In genomic region chr12:1629338-1630080, GRCh38 we compare ENCODE assay signal across 8 cellular contexts. TPM values are rescaled to one million over a fixed set of nuclear protein-coding genes. Genes with fewer than 3 reads are reported as not detected.
DNase-seq lines count a peak whose midpoint lies in the region; ATAC-seq, FAIRE-seq and TF ChIP-seq lines count a peak whose summit lies in the region.

No MANE protein-coding gene starts in this region.

- 0 out of 2 replicates have a peak overlapping the region, but pooled peaks have one; percentile 11 for H2BK12ac ChIP-seq in H1 (ENCODE audit: low read depth, low read length)

- peaks cover 64% of the 10 kb centered on the region for H3K27me3 Mint-ChIP-seq in nephron (ENCODE audit: low read depth)

- H3K27ac ChIP-seq in H1 (ENCODE audit: low read depth, low read length), result no peak overlapping the region

- no peaks in the 10 kb centered on the region for H3K9me3 ChIP-seq in H1 (ENCODE audit: insufficient read depth in 2 of 2, low read depth in 1 of 2, low read length in 1 of 2)

- no peak for ATAC-seq in HG02973 (IDR thresholded peaks at IDR 0.05; ENCODE audit: unreplicated experiment)

- peaks cover 34 to 75% (median 71%) of the 10 kb centered on the region in 4 experiments for H3K27me3 ChIP-seq in H1 (replicated peaks in 1 of 4; ENCODE audit: control insufficient read depth in 3 of 4, extremely low read depth in 1 of 4, insufficient read depth in 3 of 4, low read length in 3 of 4)

- H3K36me3 Mint-ChIP-seq in nephron (ENCODE audit: low read depth), result peaks cover 7% of the 10 kb centered on the region

- H3K9me3 Mint-ChIP-seq in nephron, result no peaks in the 10 kb centered on the region

- H3K36me3 ChIP-seq in H1 (ENCODE audit: control insufficient read depth in 2 of 4, insufficient read depth in 4 of 4, low read length in 3 of 4), result no peaks in the 10 kb centered on the region

- peaks cover 0 to 4% of the 10 kb centered on the region in 2 experiments for H4K20me1 ChIP-seq in H1 (replicated peaks in 1 of 2; ENCODE audit: control insufficient read depth in 1 of 2, insufficient read depth in 2 of 2, low read length in 2 of 2)

- H3K9ac ChIP-seq in H1 (replicated peaks in 1 of 4; ENCODE audit: extremely low read depth in 1 of 4, low read depth in 3 of 4, low read length in 3 of 4), result no peak overlapping the region

- no peak overlapping the region for H4K5ac ChIP-seq in H1 (ENCODE audit: insufficient read length, low read depth, low read length)

- H3K4me1 ChIP-seq in H1 (replicated peaks in 1 of 4; ENCODE audit: control insufficient read depth in 3 of 4, insufficient read depth in 4 of 4, low read length in 3 of 4), result peaks cover 8 to 32% (median 18%) of the 10 kb centered on the region in 4 experiments

- POLR2A ChIA-PET in H1 (lab: Charles Lee; ENCODE audit: partially characterized antibody), result interaction anchor here (1.3 to 1.7 kb wide), 3 partner anchors 26 to 39 kb away, joined by 3 to 5 read pairs (median 4); no protein-coding TSS in a partner anchor

- TF ChIP-seq RAD21 in H1 (IDR thresholded peaks at IDR 0.05 in 1 of 2, conservative IDR thresholded peaks at IDR 0.05 in 1 of 2; ENCODE audit: low read depth in 2 of 2, low read length in 2 of 2), result no peak

- H3K27ac Mint-ChIP-seq in nephron, result peak overlapping the region; percentile 15 to 64 (median 32)

- TF ChIP-seq CTCF in GM12875 (IDR thresholded peaks at IDR 0.05; ENCODE audit: borderline replicate concordance, insufficient read depth, low read depth, low read length) (peak; percentile 26; the same call in 1 of the 2 replicates), H1 (IDR thresholded peaks at IDR 0.05; ENCODE audit: control extremely low read depth in 1 of 3, insufficient read depth in 1 of 3, low read depth in 1 of 3, low read length in 3 of 3) (no peak), nephron (IDR thresholded peaks at IDR 0.05; ENCODE audit: unreplicated experiment in 3 of 3) (no peak)

- WGBS in H1 (ENCODE audit: extremely low coverage in 1 of 2, insufficient coverage in 1 of 2, insufficient read length in 1 of 2, insufficient replicate concordance in 2 of 2, low coverage in 1 of 2, low lambda C conversion rate in 2 of 2, missing lambda C conversion rate in 1 of 2), 2 experiments, result 3% methylated on average over 24 of the region's 30 CpGs; no CpG with 5 or more reads in 1 of the 2 experiments

- CTCF ChIA-PET in H1 (lab: Charles Lee; ENCODE audit: partially characterized antibody), result interaction anchor here (0.6 to 3.6 kb wide), 15 partner anchors 10 to 177 kb away, joined by 3 to 16 read pairs (median 3); no protein-coding TSS in a partner anchor

- H4K8ac ChIP-seq in H1 (ENCODE audit: extremely low read depth, insufficient read depth, low read length), result 0 out of 2 replicates have a peak overlapping the region, but pooled peaks have one; percentile 8

- no peak overlapping the region for H3K56ac ChIP-seq in H1 (replicated peaks; ENCODE audit: insufficient read length, low read depth, low read length)

- H3K4me1 Mint-ChIP-seq in nephron, result peaks cover 49% of the 10 kb centered on the region

- no peak for FAIRE-seq in H1 (lab: Jason Lieb, UNC)

- no peak overlapping the region; the same call in 1 of the 2 replicates for H3K18ac ChIP-seq in H1 (ENCODE audit: extremely low read depth, low read length)

- no peak overlapping the region for H3K4ac ChIP-seq in H1 (replicated peaks; ENCODE audit: insufficient read length, low read depth, low read length)

- H2BK120ac ChIP-seq in H1 (replicated peaks; ENCODE audit: low read depth, low read length), result no peak overlapping the region

- H3K4me3 ChIP-seq in GM12875 (ENCODE audit: low read depth, low read length) (peak overlapping the region; percentile 37), H1 (ENCODE audit: extremely low read depth in 1 of 4, insufficient read depth in 2 of 4, low read depth in 3 of 4, low read length in 4 of 4) (peak overlapping the region; percentile 20 to 65 (median 42))

- no peak overlapping the region for H2BK5ac ChIP-seq in H1 (ENCODE audit: low read depth, low read length)

- peaks cover 8% of the 10 kb centered on the region; the same call in 1 of the 2 replicates for H3K23me2 ChIP-seq in H1 (ENCODE audit: low read depth, low read length)

- H3K23ac ChIP-seq in H1 (ENCODE audit: insufficient read length), result no peak overlapping the region

- no peak overlapping the region; the same call in 1 of the 2 replicates for H2BK20ac ChIP-seq in H1 (ENCODE audit: low read length)

- H3K14ac ChIP-seq in H1 (ENCODE audit: insufficient read length), result no peak overlapping the region

- H2AFZ ChIP-seq in H1 (ENCODE audit: low read length), result no peak overlapping the region

- no peaks in the 10 kb centered on the region for H3K79me2 ChIP-seq in H1 (ENCODE audit: control insufficient read depth in 1 of 2, insufficient read depth in 2 of 2, low read length in 2 of 2)

- no peak for TF ChIP-seq POLR2A in H1 (IDR thresholded peaks at IDR 0.05; ENCODE audit: control extremely low read depth in 1 of 2, low read depth in 2 of 2, low read length in 2 of 2)

- peak overlapping the region; percentile 83 to 86 (median 85) for H3K4me3 Mint-ChIP-seq in nephron

- no peak overlapping the region for H2AK5ac ChIP-seq in H1 (ENCODE audit: low read depth, low read length)

- peak; percentile 31 for DNase-seq in NCI-H345 (lab: John Stamatoyannopoulos, UW)
- peak in 1 of 2 experiments; percentile 72 for DNase-seq in H1 (ENCODE audit: low read depth in 1 of 2, low spot score in 2 of 2)
- DNase-seq in MV-4-11 (lab: John Stamatoyannopoulos, UW), result no peak
- no peak for DNase-seq in NCI-H510A treated with DMSO at 0.1 percent for 48 hours (lab: John Stamatoyannopoulos, UW)
- DNase-seq in Ammon's horn (ENCODE audit: low spot score), result no peak

- no peak for TF ChIP-seq EP300 in H1 (IDR thresholded peaks at IDR 0.05; ENCODE audit: borderline replicate concordance in 1 of 2, low read depth in 2 of 2, low read length in 2 of 2)

- peak overlapping the region; percentile 72 for H4K91ac ChIP-seq in H1 (replicated peaks; ENCODE audit: insufficient read length, low read length)

- H3K4me2 ChIP-seq in H1 (ENCODE audit: insufficient read depth in 1 of 2, low read depth in 2 of 2, low read length in 2 of 2), result peak overlapping the region; percentile 92 to 95

- H2BK15ac ChIP-seq in H1 (ENCODE audit: low read length), result 0 out of 2 replicates have a peak overlapping the region, but pooled peaks have one; percentile 46

- no peaks in the 10 kb centered on the region for H3K79me1 ChIP-seq in H1 (ENCODE audit: low read depth, low read length)

TF ChIP-seq in H1, 55 proteins besides CTCF, POLR2A, EP300 and RAD21:
- 0 out of 2 replicates have a peak, but pooled peaks have one; percentile 7 for TF ChIP-seq MAX (IDR thresholded peaks at IDR 0.05)
- TF ChIP-seq CHD2 (IDR thresholded peaks at IDR 0.05; ENCODE audit: low read length), result no peak
- 0 out of 2 replicates have a peak, but pooled peaks have one; percentile 41 for TF ChIP-seq POU5F1 (IDR thresholded peaks at IDR 0.05; ENCODE audit: low read depth, low read length)
- no peak for TF ChIP-seq SP1 (IDR thresholded peaks at IDR 0.05; ENCODE audit: low read depth, low read length)
- peak; percentile 45; the same call in 1 of the 2 replicates for TF ChIP-seq TCF12 (IDR thresholded peaks at IDR 0.05; ENCODE audit: low read depth, low read length)
- TF ChIP-seq GABPA (IDR thresholded peaks at IDR 0.05; ENCODE audit: borderline replicate concordance, insufficient read depth, low read length), result no peak
- TF ChIP-seq KDM4A (IDR thresholded peaks at IDR 0.05; ENCODE audit: low read depth, low read length, severe bottlenecking), result peak; percentile 67
- 0 out of 4 replicates have a peak, but pooled peaks of 1 of the 2 experiments have one; percentile 17 for TF ChIP-seq SIN3A (conservative IDR thresholded peaks at IDR 0.05 in 1 of 2, IDR thresholded peaks at IDR 0.05 in 1 of 2; ENCODE audit: low read depth in 1 of 2, low read length in 2 of 2)
- no peak for TF ChIP-seq SRF (IDR thresholded peaks at IDR 0.05; ENCODE audit: low read depth, low read length)

RNA-seq across cellular contexts. Expression of gene WNT5B, which starts 0.5 kb away (rescaled TPM):
- 0.91 and 1.2 TPM in 2 replicates for total RNA-seq in H1 (2021; fragmentation: NEBNext Ultra II Directional; extraction: Animal tissue kit (Norgen Biotek cat#: 25700))
- 1.2 TPM in 2 replicates for polyA plus RNA-seq in H1 (2011; rRNA removed)
- 0.90 TPM for polyA plus RNA-seq in H1 (2011; cell fraction: cytosol; rRNA removed)
- 1.1 TPM for polyA plus RNA-seq in H1 (2011; cell fraction: nucleus; rRNA removed)
- polyA plus RNA-seq in H1 (2012, experiment 1 of 2), result 0.36 to 1.3 TPM (median 1.0 TPM) in 4 replicates
- polyA plus RNA-seq in H1 (2012, experiment 2 of 2), result 1.4 TPM
- 1.5 TPM for polyA plus RNA-seq in H1 (2013, experiment 1 of 2)
- polyA plus RNA-seq in H1 (2013, experiment 2 of 2), result 1.3 TPM
- polyA minus RNA-seq in H1 (2011; rRNA and poly(A)+ RNA removed), result 0.32 and 0.46 TPM in 2 replicates
- polyA minus RNA-seq in H1 (2011; cell fraction: cytosol; rRNA and poly(A)+ RNA removed), result not detected
- 1.5 TPM for polyA minus RNA-seq in H1 (2011; cell fraction: nucleus; rRNA and poly(A)+ RNA removed)

RNA-seq across cellular contexts. Expression of gene FBXL14, which starts 35.1 kb away (rescaled TPM):
- 5.5 and 6.2 TPM in 2 replicates for total RNA-seq in H1 (2021; fragmentation: NEBNext Ultra II Directional; extraction: Animal tissue kit (Norgen Biotek cat#: 25700))
- 9.6 and 11.7 TPM in 2 replicates for polyA plus RNA-seq in H1 (2011; rRNA removed)
- polyA plus RNA-seq in H1 (2011; cell fraction: cytosol; rRNA removed), result 8.7 TPM
- polyA plus RNA-seq in H1 (2011; cell fraction: nucleus; rRNA removed), result 8.7 TPM
- 2.7 to 6.9 TPM (median 5.5 TPM) in 4 replicates for polyA plus RNA-seq in H1 (2012, experiment 1 of 2)
- polyA plus RNA-seq in H1 (2012, experiment 2 of 2), result 2.7 TPM
- polyA plus RNA-seq in H1 (2013, experiment 1 of 2), result 2.2 TPM
- 2.1 TPM for polyA plus RNA-seq in H1 (2013, experiment 2 of 2)
- 10.8 and 11.9 TPM in 2 replicates for polyA minus RNA-seq in H1 (2011; rRNA and poly(A)+ RNA removed)
- polyA minus RNA-seq in H1 (2011; cell fraction: cytosol; rRNA and poly(A)+ RNA removed), result 10.6 TPM
- polyA minus RNA-seq in H1 (2011; cell fraction: nucleus; rRNA and poly(A)+ RNA removed), result 10.5 TPM
